23 cellular contexts compared by ENCODE assay signal in the genomic region with DNA sequence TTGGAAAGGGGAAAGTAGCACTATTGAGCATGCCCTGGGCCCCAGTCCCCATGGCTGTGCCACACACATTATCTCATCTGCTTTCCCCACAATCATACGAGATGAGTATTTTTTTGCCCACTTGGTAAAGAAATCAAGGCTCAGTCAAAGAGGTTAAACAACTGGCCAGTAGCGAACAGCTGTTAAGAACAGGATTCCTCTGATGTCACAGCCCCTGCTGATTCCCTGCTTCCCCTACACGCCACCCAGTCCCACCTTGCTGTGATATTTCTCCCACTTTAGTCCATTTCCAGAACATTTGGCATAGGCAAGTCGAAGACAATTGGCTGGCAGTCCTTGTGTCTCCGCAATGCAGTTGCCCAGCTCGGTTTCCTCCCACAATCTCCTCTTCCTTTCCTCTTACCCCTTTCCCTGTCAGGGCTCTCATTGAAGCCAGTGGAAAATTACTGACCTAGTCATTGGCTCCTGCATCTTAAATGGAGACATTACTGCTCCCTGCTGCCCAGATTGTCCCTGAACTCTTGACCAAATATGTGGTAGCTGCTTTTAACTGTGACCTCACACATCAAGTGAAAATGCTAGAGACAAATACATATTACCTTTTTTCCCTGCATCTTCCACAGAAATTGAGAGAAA. TPM values are rescaled to one million over a fixed set of nuclear protein-coding genes. Genes with fewer than 3 reads are reported as not detected.
A peak's percentile ranks its signal among the peaks of the same experiment; 100 is the strongest.
DNase-seq lines count a peak whose midpoint lies in the region; ATAC-seq, FAIRE-seq and TF ChIP-seq lines count a peak whose summit lies in the region.
"Had no signal": no experiment of that assay in that cellular context is flagged by ENCODE, and none has a peak within 500 bp of the region (broad histone marks: within the 10 kb centered on the region; RNA-seq: fewer than 3 reads in every experiment).

No MANE protein-coding gene starts in this region.

- H3K79me2 ChIP-seq in K562 (ENCODE audit: control insufficient read depth, insufficient read depth, low read length) = no peaks in the 10 kb centered on the region

- POLR2A ChIA-PET in K562 (lab: Yijun Ruan, JAX) = no interaction called here

- H3K27me3 ChIP-seq in K562 (ENCODE audit: control insufficient read depth in 2 of 2, insufficient read depth in 2 of 2, low read length in 2 of 2) (peaks cover 0 to 6% of the 10 kb centered on the region in 2 experiments; a peak in 1 of 5 replicates), right cardiac atrium (ENCODE audit: control insufficient read depth, insufficient read depth) (no peaks in the 10 kb centered on the region)
- H3K27me3 ChIP-seq: esophagus squamous epithelium, ovary had no signal

- peak; percentile 64 for DNase-seq in HuH-7 (ENCODE audit: low spot score)
- DNase-seq in K562 (ENCODE audit: extremely low read depth in 1 of 4, low spot score in 3 of 4) = no peak
- DNase-seq in right cardiac atrium = no peak
- no peak for DNase-seq in sciatic nerve (ENCODE audit: low spot score)
- no peak for DNase-seq in GM19239 (ENCODE audit: insufficient read length, low spot score)
- no peak for DNase-seq in retina
- DNase-seq: activated CD4-positive, CD25-positive, alpha-beta regulatory T cell treated with anti-CD3 and anti-CD28 coated beads, Interleukin-2, amount 50 U/mL, for 72 hours; activated naive CD4-positive, alpha-beta T cell treated with anti-CD3 and anti-CD28 coated beads, Interleukin-2, amount 50 U/mL, for 16 hours; activated T-cell treated with anti-CD3 and anti-CD28 coated beads, Interleukin-2, amount 50 U/mL, for 72 hours; anterior cingulate cortex; CD8-positive, alpha-beta T cell; DMS53; esophagus squamous epithelium; GOT3; head of caudate nucleus; naive thymus-derived CD4-positive, alpha-beta T cell; NCI-H1930; NCI-H446; ovary; RPMI8226; stimulated activated CD4-positive, alpha-beta T cell treated with anti-CD3 and anti-CD28 coated beads, Interleukin-1b, Interleukin-23, amount 100 ng/mL, for 48 hours; stimulated activated naive B cell treated with anti-CD40 and anti-IgM and Interleukin-4, amounts not matched to agents 10 μg/mL and 1 μg/mL and 100 μg/mL, for 72 hours had no signal

- ATAC-seq in K562 (no peak), right cardiac atrium (peak; percentile 76 to 80), sciatic nerve (peak; percentile 52), HG02885 (IDR thresholded peaks at IDR 0.05; ENCODE audit: poor library complexity, unreplicated experiment) (no peak)
- ATAC-seq: activated T-cell treated with anti-CD3 and anti-CD28 coated beads, Interleukin-2, amount 50 U/mL, for 72 hours; CD8-positive, alpha-beta T cell; naive thymus-derived CD4-positive, alpha-beta T cell; stimulated activated naive B cell treated with anti-CD40 and anti-IgM and Interleukin-4, amounts not matched to agents 10 μg/mL and 1 μg/mL and 100 μg/mL, for 72 hours had no signal

- no peak for TF ChIP-seq EP300 in K562 (IDR thresholded peaks at IDR 0.05; ENCODE audit: low read length)

- H3K9me1 ChIP-seq in K562 (ENCODE audit: control insufficient read depth, insufficient read depth, low read length) = no peaks in the 10 kb centered on the region

- FAIRE-seq in K562 (lab: Jason Lieb, UNC) (no peak), GM19239 (lab: Jason Lieb, UNC) (no peak)

- 3% methylated on average over 6 of the region's 6 CpGs for WGBS in K562 (ENCODE audit: insufficient coverage, low coverage, missing lambda C conversion rate)
- WGBS in right cardiac atrium = 60% methylated on average over 6 of the region's 6 CpGs

- CTCF ChIA-PET in K562 (lab: Yijun Ruan, JAX; ENCODE audit: low intra/inter-chr PET ratio) = no interaction called here

- H3K27ac ChIP-seq in K562 (ENCODE audit: extremely low read depth, low read depth, low read length) = no peak overlapping the region
- no peak overlapping the region for H3K27ac ChIP-seq in right cardiac atrium (ENCODE audit: low read length)
- H3K27ac ChIP-seq: esophagus squamous epithelium, ovary had no signal

- H3K4me1 ChIP-seq in K562 (replicated peaks in 1 of 2; ENCODE audit: control insufficient read depth in 2 of 2, insufficient read depth in 2 of 2, low read length in 2 of 2) (peaks cover 10 to 14% of the 10 kb centered on the region in 2 experiments; a peak in 4 of 5 replicates), right cardiac atrium (ENCODE audit: control insufficient read depth, insufficient read depth, low read length) (peaks cover 3% of the 10 kb centered on the region)
- H3K4me1 ChIP-seq: esophagus squamous epithelium had no signal

- no peak overlapping the region for H3K4me3 ChIP-seq in K562
- no peak overlapping the region for H3K4me3 ChIP-seq in right cardiac atrium (ENCODE audit: low read length)
- H3K4me3 ChIP-seq: esophagus squamous epithelium, ovary had no signal

- H3K9me3 ChIP-seq in K562 (replicated peaks; ENCODE audit: control insufficient read depth, insufficient read depth, low read depth, low read length) (no peaks in the 10 kb centered on the region), right cardiac atrium (ENCODE audit: control insufficient read depth, low read length) (no peaks in the 10 kb centered on the region)
- H3K9me3 ChIP-seq: esophagus squamous epithelium, ovary had no signal

- H2AFZ ChIP-seq in K562 (ENCODE audit: low read depth, low read length) = peak overlapping the region; percentile 65

- H3K9ac ChIP-seq in K562 (ENCODE audit: insufficient read depth in 1 of 2, low read depth in 2 of 2, low read length in 2 of 2) = no peak overlapping the region; a peak in 1 of 4 replicates

- no peak for TF ChIP-seq RAD21 in K562 (CRISPR knock-in tag; conservative IDR thresholded peaks at IDR 0.05 in 1 of 2, IDR thresholded peaks at IDR 0.05 in 1 of 2)

- H3K36me3 ChIP-seq in K562 (ENCODE audit: control insufficient read depth, insufficient read depth, low read length) = no peaks in the 10 kb centered on the region
- H3K36me3 ChIP-seq: esophagus squamous epithelium, ovary had no signal

- TF ChIP-seq POLR2A in K562 (conservative IDR thresholded peaks at IDR 0.05) = no peak

- intact Hi-C loops in K562 (cut with micrococcal nuclease) (no loop called here), right cardiac atrium (cut with DNase I) (no loop called here), sciatic nerve (cut with DNase I) (no loop called here)

- no peak overlapping the region for H3K4me2 ChIP-seq in K562 (ENCODE audit: insufficient read depth, low read length)

- no peaks in the 10 kb centered on the region for H4K20me1 ChIP-seq in K562 (replicated peaks; ENCODE audit: control insufficient read depth, insufficient read depth, low read length)

- BruUV-seq in K562 (replicated peaks; lab: Mats Ljungman, UMichigan) = no TSS peak

- in situ Hi-C loops in K562 (cut with MboI) = no loop called here

- peak in 1 of 3 experiments; percentile 27; a peak in 2 of 6 replicates for TF ChIP-seq CTCF in K562 (IDR thresholded peaks at IDR 0.05 in 2 of 3, conservative IDR thresholded peaks at IDR 0.05 in 1 of 3; ENCODE audit: insufficient read depth in 2 of 3, low read depth in 1 of 3, low read length in 3 of 3)

TF ChIP-seq in K562, 482 proteins besides CTCF, POLR2A, EP300 and RAD21:
- TF ChIP-seq ZNF695 (CRISPR knock-in tag; IDR thresholded peaks at IDR 0.05) (no peak), HDAC8 (tag; IDR thresholded peaks at IDR 0.05) (no peak), BHLHE40 (IDR thresholded peaks at IDR 0.05; ENCODE audit: low read length) (no peak), ETS2 (tag; IDR thresholded peaks at IDR 0.05; ENCODE audit: borderline replicate concordance, poor library complexity, severe bottlenecking) (no peak), TRIM24 (IDR thresholded peaks at IDR 0.05) (no peak)
- TF ChIP-seq, protein P1, sequence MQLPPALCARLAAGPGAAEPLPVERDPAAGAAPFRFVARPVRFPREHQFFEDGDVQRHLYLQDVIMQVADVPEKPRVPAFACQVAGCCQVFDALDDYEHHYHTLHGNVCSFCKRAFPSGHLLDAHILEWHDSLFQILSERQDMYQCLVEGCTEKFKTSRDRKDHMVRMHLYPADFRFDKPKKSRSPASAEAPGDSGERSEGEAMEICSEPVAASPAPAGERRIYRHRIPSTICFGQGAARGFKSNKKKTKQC (CRISPR knock-in tag; IDR thresholded peaks at IDR 0.05) = no peak
- TF ChIP-seq, protein P2, sequence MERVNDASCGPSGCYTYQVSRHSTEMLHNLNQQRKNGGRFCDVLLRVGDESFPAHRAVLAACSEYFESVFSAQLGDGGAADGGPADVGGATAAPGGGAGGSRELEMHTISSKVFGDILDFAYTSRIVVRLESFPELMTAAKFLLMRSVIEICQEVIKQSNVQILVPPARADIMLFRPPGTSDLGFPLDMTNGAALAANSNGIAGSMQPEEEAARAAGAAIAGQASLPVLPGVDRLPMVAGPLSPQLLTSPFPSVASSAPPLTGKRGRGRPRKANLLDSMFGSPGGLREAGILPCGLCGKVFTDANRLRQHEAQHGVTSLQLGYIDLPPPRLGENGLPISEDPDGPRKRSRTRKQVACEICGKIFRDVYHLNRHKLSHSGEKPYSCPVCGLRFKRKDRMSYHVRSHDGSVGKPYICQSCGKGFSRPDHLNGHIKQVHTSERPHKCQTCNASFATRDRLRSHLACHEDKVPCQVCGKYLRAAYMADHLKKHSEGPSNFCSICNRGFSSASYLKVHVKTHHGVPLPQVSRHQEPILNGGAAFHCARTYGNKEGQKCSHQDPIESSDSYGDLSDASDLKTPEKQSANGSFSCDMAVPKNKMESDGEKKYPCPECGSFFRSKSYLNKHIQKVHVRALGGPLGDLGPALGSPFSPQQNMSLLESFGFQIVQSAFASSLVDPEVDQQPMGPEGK (CRISPR knock-in tag; IDR thresholded peaks at IDR 0.05; ENCODE audit: borderline replicate concordance) = no peak

RNA-seq across cellular contexts. Expression of a gene that starts 56.5 kb away (rescaled TPM):
- total RNA-seq in K562 (2011; cell fraction: chromatin; rRNA removed; ENCODE audit: low replicate concordance) = 0.77 and 1.5 TPM in 2 replicates
- total RNA-seq in K562 (2011; cell fraction: nucleolus; rRNA removed) = 1.3 and 1.5 TPM in 2 replicates
- total RNA-seq in K562 (2011; cell fraction: nucleoplasm; rRNA removed) = 1.0 and 1.2 TPM in 2 replicates
- total RNA-seq in K562 (2014; rRNA removed) = 0.78 and 1.5 TPM in 2 replicates
- 0.38 and 0.84 TPM in 2 replicates for total RNA-seq in K562 (2014; rRNA removed; fragmentation: Illumina TruSeq; extraction: Trizol)
- total RNA-seq in K562 (2015; rRNA removed; fragmentation: Illumina TruSeq; extraction: Trizol) = 0.68 and 0.76 TPM in 2 replicates
- 0.71 and 1.9 TPM in 2 replicates for total RNA-seq in K562 (2021)
- polyA plus RNA-seq in K562 (2011; rRNA removed) = 0.33 and 0.42 TPM in 2 replicates
- 0.22 and 0.52 TPM in 2 replicates for polyA plus RNA-seq in K562 (2011; cell fraction: cytosol; rRNA removed)
- polyA plus RNA-seq in K562 (2011; cell fraction: nucleus; rRNA removed) = 0.67 and 0.71 TPM in 2 replicates
- 0.72 and 0.91 TPM in 2 replicates for polyA plus RNA-seq in K562 (2012)
- 0.70 and 0.75 TPM in 2 replicates for polyA plus RNA-seq in K562 (2014; fragmentation: Illumina TruSeq; extraction: Trizol)
- polyA plus RNA-seq in K562 (2014; fragmentation: Nextera tagmentation; extraction: Ambion mirVana) = under 1 TPM in 1 of 2 experiments, not detected in 1; 0.01 TPM
- polyA plus RNA-seq in K562 (2014; rRNA removed) = 0.85 and 1.1 TPM in 2 replicates
- polyA minus RNA-seq in K562 (2011; rRNA and poly(A)+ RNA removed) = 0.21 and 0.46 TPM in 2 replicates
- 0.82 TPM in 1 of 2 replicates, not detected in the other for polyA minus RNA-seq in K562 (2011; cell fraction: cytosol; rRNA and poly(A)+ RNA removed)
- 0.81 and 1.1 TPM in 2 replicates for polyA minus RNA-seq in K562 (2011; cell fraction: nucleus; rRNA and poly(A)+ RNA removed)
- total RNA-seq in right cardiac atrium = 1 to 10 TPM; 3.0 to 7.8 (median 5.7) TPM
- 4.4 TPM for polyA plus RNA-seq in right cardiac atrium
- total RNA-seq in sciatic nerve = 19.3 TPM

Comparison
In these comparisons a context has a peak if more than half of its experiments do, and no peak if none do; other contexts are left out.
1. ATAC-seq: peak in right cardiac atrium (2 of 2) and sciatic nerve (single experiment); none in K562 (single experiment) and HG02885 (single experiment).